In the genomic region with DNA sequence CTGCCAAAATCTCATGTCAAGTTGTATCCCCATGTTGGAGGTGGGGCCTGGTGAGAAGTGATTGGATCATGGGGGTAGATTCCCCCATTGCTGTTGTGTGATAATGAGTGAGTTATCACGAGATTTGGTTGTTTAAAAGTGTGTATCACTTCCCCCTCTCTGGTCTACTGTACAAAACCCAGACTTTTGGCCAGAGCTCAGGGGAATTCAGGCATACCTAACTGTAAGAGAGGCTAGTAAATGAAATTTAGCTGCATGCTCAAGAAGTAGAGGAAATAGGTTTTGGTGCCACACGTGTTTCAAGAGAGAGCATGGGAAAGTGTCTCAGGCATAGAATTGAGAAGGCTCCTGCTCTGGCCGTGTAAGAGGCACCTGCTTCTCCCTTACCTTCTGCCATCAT, we compare ENCODE assay signal across 21 cellular contexts.
DNase-seq lines count a peak whose midpoint lies in the region; ATAC-seq lines count a peak whose summit lies in the region.
"Had no signal": no experiment of that assay in that cellular context is flagged by ENCODE, and none has a peak within 500 bp of the region (broad histone marks: within the 10 kb centered on the region; RNA-seq: fewer than 3 reads in every experiment).

No MANE protein-coding gene starts in this region.

- peak; percentile 68 for ATAC-seq in GM18868 (IDR thresholded peaks at IDR 0.05; ENCODE audit: unreplicated experiment)
- ATAC-seq in HG02759 (IDR thresholded peaks at IDR 0.05; ENCODE audit: unreplicated experiment) = peak; percentile 55
- peak; percentile 37 for ATAC-seq in HG03565 (IDR thresholded peaks at IDR 0.05; ENCODE audit: unreplicated experiment)
- peak; percentile 85 to 88 for ATAC-seq in stimulated activated naive B cell treated with anti-CD40 and anti-IgM and Interleukin-4, amounts not matched to agents 10 μg/mL and 1 μg/mL and 100 μg/mL, for 72 hours (replicated peaks)
- ATAC-seq in GM18511 (IDR thresholded peaks at IDR 0.05; ENCODE audit: unreplicated experiment) = no peak
- ATAC-seq: T-cell had no signal

- H3K27me3 Mint-ChIP-seq in stimulated activated naive B cell treated with anti-CD40 and anti-IgM and Interleukin-4, amounts not matched to agents 10 μg/mL and 1 μg/mL and 100 μg/mL, for 72 hours = no peaks in the 10 kb centered on the region
- H3K27me3 Mint-ChIP-seq: CD4-positive, alpha-beta T cell; T-cell had no signal

- peaks cover 8% of the 10 kb centered on the region in 2 donors for H3K9me3 Mint-ChIP-seq in stimulated activated naive B cell treated with anti-CD40 and anti-IgM and Interleukin-4, amounts not matched to agents 10 μg/mL and 1 μg/mL and 100 μg/mL, for 72 hours

- peak; percentile 25 for DNase-seq in stimulated activated naive B cell treated with anti-CD40 and anti-IgM and Interleukin-4, amounts not matched to agents 10 μg/mL and 1 μg/mL and 100 μg/mL, for 72 hours
- no peak for DNase-seq in NCI-H524 treated with DMSO at 0.1 percent for 48 hours (lab: John Stamatoyannopoulos, UW)
- no peak for DNase-seq in NCI-H2196 treated with DMSO at 0.1 percent for 48 hours (lab: John Stamatoyannopoulos, UW; ENCODE audit: unreplicated experiment)
- DNase-seq: Caco-2; CD4-positive, alpha-beta T cell; DMS 273 treated with DMSO at 0.1 percent for 48 hours; DND-41; H7; KBM-7; NCI-H1092 treated with DMSO at 0.1 percent for 48 hours; NCI-H2029 treated with DMSO at 0.1 percent for 48 hours; NCI-H345; NCI-H524; OCI-M1; SJCRH30; T-cell had no signal

- H3K4me1 Mint-ChIP-seq in stimulated activated naive B cell treated with anti-CD40 and anti-IgM and Interleukin-4, amounts not matched to agents 10 μg/mL and 1 μg/mL and 100 μg/mL, for 72 hours = peaks cover 13 to 14% of the 10 kb centered on the region in 2 donors
- H3K4me1 Mint-ChIP-seq: T-cell had no signal

- peaks cover 0 to 2% of the 10 kb centered on the region in 2 donors for H3K36me3 Mint-ChIP-seq in stimulated activated naive B cell treated with anti-CD40 and anti-IgM and Interleukin-4, amounts not matched to agents 10 μg/mL and 1 μg/mL and 100 μg/mL, for 72 hours
- H3K36me3 Mint-ChIP-seq: T-cell had no signal

- H3K4me3 Mint-ChIP-seq in stimulated activated naive B cell treated with anti-CD40 and anti-IgM and Interleukin-4, amounts not matched to agents 10 μg/mL and 1 μg/mL and 100 μg/mL, for 72 hours = no peak overlapping the region
- H3K4me3 Mint-ChIP-seq: CD4-positive, alpha-beta T cell; T-cell; T-helper 2 cell treated with Interferon-gamma antibody and Interleukin-4, amounts not matched to agents 5 μg/mL and 100 μg/mL, for 36 hours had no signal

- H3K27ac Mint-ChIP-seq in stimulated activated naive B cell treated with anti-CD40 and anti-IgM and Interleukin-4, amounts not matched to agents 10 μg/mL and 1 μg/mL and 100 μg/mL, for 72 hours = no peak overlapping the region
- H3K27ac Mint-ChIP-seq: CD4-positive, alpha-beta T cell; T-cell; T-helper 2 cell treated with Interferon-gamma antibody and Interleukin-4, amounts not matched to agents 5 μg/mL and 100 μg/mL, for 36 hours had no signal
